29 cellular contexts compared by ENCODE assay signal in genomic region chr20:54623923-54624569, GRCh38.
A peak's percentile ranks its signal among the peaks of the same experiment; 100 is the strongest.
DNase-seq lines count a peak whose midpoint lies in the region; ATAC-seq, FAIRE-seq and TF ChIP-seq lines count a peak whose summit lies in the region.
"Had no signal": no experiment of that assay in that cellular context is flagged by ENCODE, and none has a peak within 500 bp of the region (broad histone marks: within the 10 kb centered on the region; RNA-seq: fewer than 3 reads in every experiment).

No MANE protein-coding gene starts in this region.

- H3K36me3 Mint-ChIP-seq in endodermal cell (ENCODE audit: low read depth), result no peaks in the 10 kb centered on the region
- no peaks in the 10 kb centered on the region for H3K36me3 Mint-ChIP-seq in stimulated activated effector memory CD8-positive, alpha-beta T cell treated with anti-CD3 and anti-CD28 coated beads, Interleukin-12 subunit alpha, Interleukin-12 subunit beta, amount 100 ng/mL, for 72 hours
- H3K36me3 Mint-ChIP-seq: activated naive CD4-positive, alpha-beta T cell treated with anti-CD3 and anti-CD28 coated beads, Interleukin-2, amount 50 U/mL, for 72 hours; naive thymus-derived CD4-positive, alpha-beta T cell had no signal

- no peaks in the 10 kb centered on the region for H3K9me3 Mint-ChIP-seq in endodermal cell
- H3K9me3 Mint-ChIP-seq in stimulated activated effector memory CD8-positive, alpha-beta T cell treated with anti-CD3 and anti-CD28 coated beads, Interleukin-12 subunit alpha, Interleukin-12 subunit beta, amount 100 ng/mL, for 72 hours, result no peaks in the 10 kb centered on the region
- H3K9me3 Mint-ChIP-seq: activated naive CD4-positive, alpha-beta T cell treated with anti-CD3 and anti-CD28 coated beads, Interleukin-2, amount 50 U/mL, for 72 hours; activated T-helper 1 cell treated with anti-CD3 and anti-CD28 coated beads, Interleukin-12 subunit alpha, Interleukin-12 subunit beta, Interleukin-2, Interleukin-4 antibody, amounts not matched to agents 30 ng/mL and 10 ng/mL and 1 ng/mL, durations not matched to agents 14 hours and 24 hours and 36 hours; H9; naive thymus-derived CD4-positive, alpha-beta T cell; T-helper 1 cell treated with Interleukin-12 subunit alpha and Interleukin-12 subunit beta and Interleukin-4 antibody, amounts not matched to agents 30 μg/mL and 1 μg/mL, for 36 hours had no signal

- DNase-seq in endodermal cell (no peak), mucosa of descending colon (no peak), dedifferentiated amniotic fluid mesenchymal stem cell (ENCODE audit: extremely low spot score) (no peak), ovary (no peak), GM19239 (ENCODE audit: insufficient read length, low spot score) (no peak)
- DNase-seq in stimulated activated effector memory CD8-positive, alpha-beta T cell treated with anti-CD3 and anti-CD28 coated beads, Interleukin-12 subunit alpha, Interleukin-12 subunit beta, amount 100 ng/mL, for 72 hours (ENCODE audit: low spot score in 2 of 2), result no peak
- DNase-seq: activated CD4-positive, alpha-beta T cell treated with anti-CD3 and anti-CD28 coated beads, Interleukin-2, amount 50 U/mL, for 48 hours; aorta; Caco-2; H9; kidney glomerular epithelial cell; mesendoderm; naive thymus-derived CD4-positive, alpha-beta T cell; NCI-H1092; NCI-H187; NCI-H748 treated with DMSO at 0.1 percent for 48 hours; right lobe of liver; SK-N-SH; stimulated activated CD4-positive, alpha-beta T cell treated with anti-CD3 and anti-CD28 coated beads, Interleukin-12 subunit alpha, Interleukin-12 subunit beta, amount 100 ng/mL, for 4 hours; stimulated activated CD4-positive, alpha-beta T cell treated with anti-CD3 and anti-CD28 coated beads, Interleukin-4, amount 100 ng/mL, for 1 hour; upper lobe of right lung had no signal

- no peaks in the 10 kb centered on the region for H3K9me3 ChIP-seq in endodermal cell (ENCODE audit: control insufficient read depth, low read length)
- H3K9me3 ChIP-seq in mucosa of descending colon, result no peaks in the 10 kb centered on the region
- no peaks in the 10 kb centered on the region for H3K9me3 ChIP-seq in ovary
- H3K9me3 ChIP-seq: Caco-2, right lobe of liver, SK-N-SH, upper lobe of right lung had no signal

- peak; percentile 49 for ATAC-seq in mucosa of descending colon
- peak; percentile 11 for ATAC-seq in stimulated activated effector memory CD8-positive, alpha-beta T cell treated with anti-CD3 and anti-CD28 coated beads, Interleukin-12 subunit alpha, Interleukin-12 subunit beta, amount 100 ng/mL, for 72 hours
- no peak for ATAC-seq in HG02610 (IDR thresholded peaks at IDR 0.05; ENCODE audit: unreplicated experiment)
- ATAC-seq: activated CD4-positive, CD25-positive, alpha-beta regulatory T cell treated with anti-CD3 and anti-CD28 coated beads, Interleukin-2, amount 50 U/mL, for 24 hours; activated naive CD4-positive, alpha-beta T cell treated with anti-CD3 and anti-CD28 coated beads, Interleukin-2, amount 50 U/mL, for 72 hours; naive thymus-derived CD4-positive, alpha-beta T cell; right lobe of liver; upper lobe of right lung had no signal

- intact Hi-C loops in mucosa of descending colon (cut with DNase I, micrococcal nuclease), result no loop called here
- intact Hi-C loops in ovary (cut with DNase I), result no loop called here

- H3K36me3 ChIP-seq in endodermal cell (ENCODE audit: control insufficient read depth, insufficient read depth, low read length) (no peaks in the 10 kb centered on the region), mucosa of descending colon (ENCODE audit: low read depth) (no peaks in the 10 kb centered on the region), ovary (no peaks in the 10 kb centered on the region)
- H3K36me3 ChIP-seq: right lobe of liver, upper lobe of right lung had no signal

- no peak overlapping the region for H3K4me3 Mint-ChIP-seq in endodermal cell
- no peak overlapping the region for H3K4me3 Mint-ChIP-seq in stimulated activated effector memory CD8-positive, alpha-beta T cell treated with anti-CD3 and anti-CD28 coated beads, Interleukin-12 subunit alpha, Interleukin-12 subunit beta, amount 100 ng/mL, for 72 hours
- H3K4me3 Mint-ChIP-seq: activated T-helper 1 cell treated with anti-CD3 and anti-CD28 coated beads, Interleukin-12 subunit alpha, Interleukin-12 subunit beta, Interleukin-2, Interleukin-4 antibody, amounts not matched to agents 30 ng/mL and 10 ng/mL and 1 ng/mL, durations not matched to agents 14 hours and 24 hours and 36 hours; H9; naive thymus-derived CD4-positive, alpha-beta T cell; T-helper 1 cell treated with Interleukin-12 subunit alpha and Interleukin-12 subunit beta and Interleukin-4 antibody, amounts not matched to agents 30 μg/mL and 1 μg/mL, for 36 hours had no signal

- no peak for FAIRE-seq in GM19239 (lab: Jason Lieb, UNC)
- FAIRE-seq: G401.6 had no signal

- H3K27ac ChIP-seq in angular gyrus (ENCODE audit: low read depth, low read length), result peak overlapping the region; percentile 0
- peak overlapping the region; percentile 86 for H3K27ac ChIP-seq in endodermal cell (ENCODE audit: low read depth, low read length)
- H3K27ac ChIP-seq in ovary, result no peak overlapping the region
- H3K27ac ChIP-seq: epithelial cell of prostate, right lobe of liver, upper lobe of right lung had no signal

- H3K4me3 ChIP-seq in endodermal cell (ENCODE audit: low read length) (no peak overlapping the region), mucosa of descending colon (no peak overlapping the region), ovary (no peak overlapping the region)
- H3K4me3 ChIP-seq: right lobe of liver, upper lobe of right lung had no signal

- no peak overlapping the region for H3K27ac Mint-ChIP-seq in endodermal cell
- H3K27ac Mint-ChIP-seq in stimulated activated effector memory CD8-positive, alpha-beta T cell treated with anti-CD3 and anti-CD28 coated beads, Interleukin-12 subunit alpha, Interleukin-12 subunit beta, amount 100 ng/mL, for 72 hours, result no peak overlapping the region
- H3K27ac Mint-ChIP-seq: activated naive CD4-positive, alpha-beta T cell treated with anti-CD3 and anti-CD28 coated beads, Interleukin-2, amount 50 U/mL, for 72 hours; activated T-helper 1 cell treated with anti-CD3 and anti-CD28 coated beads, Interleukin-12 subunit alpha, Interleukin-12 subunit beta, Interleukin-2, Interleukin-4 antibody, amounts not matched to agents 30 ng/mL and 10 ng/mL and 1 ng/mL, durations not matched to agents 14 hours and 24 hours and 36 hours; naive thymus-derived CD4-positive, alpha-beta T cell; T-helper 1 cell treated with Interleukin-12 subunit alpha and Interleukin-12 subunit beta and Interleukin-4 antibody, amounts not matched to agents 30 μg/mL and 1 μg/mL, for 36 hours had no signal

- WGBS in endodermal cell (ENCODE audit: insufficient coverage in 1 of 2, insufficient read length in 1 of 2), 2 experiments, result 75 to 93% methylated on average over 2 to 5 of the region's 5 CpGs
- 85 to 91% (median 87%) methylated on average over 5 of the region's 5 CpGs for WGBS in ovary, 3 donors

- TF ChIP-seq CTCF in endodermal cell (conservative IDR thresholded peaks at IDR 0.05) (no peak), mucosa of descending colon (IDR thresholded peaks at IDR 0.05) (no peak), ovary (IDR thresholded peaks at IDR 0.05) (no peak)

- TF ChIP-seq EP300 in ovary (IDR thresholded peaks at IDR 0.05), result no peak

- H3K4me1 Mint-ChIP-seq in endodermal cell, result peaks cover 12% of the 10 kb centered on the region
- H3K4me1 Mint-ChIP-seq in stimulated activated effector memory CD8-positive, alpha-beta T cell treated with anti-CD3 and anti-CD28 coated beads, Interleukin-12 subunit alpha, Interleukin-12 subunit beta, amount 100 ng/mL, for 72 hours, result no peaks in the 10 kb centered on the region

- no peak overlapping the region for H3K9ac ChIP-seq in endodermal cell (ENCODE audit: extremely low read depth, low read length, poor library complexity, severe bottlenecking)
- H3K9ac ChIP-seq: SK-N-SH had no signal

- H3K27me3 ChIP-seq in endodermal cell (ENCODE audit: control insufficient read depth, insufficient read depth, low read length, poor library complexity, severe bottlenecking) (no peaks in the 10 kb centered on the region), ovary (no peaks in the 10 kb centered on the region)
- H3K27me3 ChIP-seq: right lobe of liver, upper lobe of right lung had no signal

- no peaks in the 10 kb centered on the region for H3K4me1 ChIP-seq in endodermal cell (ENCODE audit: control insufficient read depth, insufficient read depth, low read length)
- H3K4me1 ChIP-seq in mucosa of descending colon (ENCODE audit: low read depth), result no peaks in the 10 kb centered on the region
- no peaks in the 10 kb centered on the region for H3K4me1 ChIP-seq in ovary (ENCODE audit: insufficient read depth)
- H3K4me1 ChIP-seq: right lobe of liver, upper lobe of right lung had no signal

- no peak for TF ChIP-seq POLR2A in ovary (IDR thresholded peaks at IDR 0.05)

- no peaks in the 10 kb centered on the region for H3K27me3 Mint-ChIP-seq in endodermal cell (ENCODE audit: insufficient read depth)

Comparison
In these comparisons a context has a peak if more than half of its experiments do, and no peak if none do; other contexts are left out.
1. H3K27ac ChIP-seq: peak in angular gyrus (single experiment) and endodermal cell (single experiment); none in ovary (0 of 2).